ENCODE assay signal across 27 cellular contexts in the genomic region with DNA sequence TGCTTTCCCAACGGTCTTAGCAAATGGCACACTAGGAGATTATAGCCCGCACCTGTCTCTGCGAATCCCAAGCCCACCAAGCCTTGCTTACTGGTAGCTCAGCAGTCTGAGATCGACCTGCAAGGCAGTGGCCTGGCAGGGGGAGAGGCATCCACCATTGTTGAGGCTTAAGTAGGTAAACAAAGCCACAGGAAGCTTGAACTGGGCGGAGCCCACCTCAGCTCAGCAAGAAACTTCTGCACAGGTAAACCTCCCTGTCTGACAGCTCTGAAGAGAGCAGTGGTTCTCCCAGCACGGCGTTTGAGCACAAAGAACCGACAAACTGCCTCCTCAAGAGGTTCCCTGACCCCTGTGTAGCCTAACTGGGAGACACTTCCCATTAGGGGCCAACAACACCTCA.
"Had no signal": no experiment of that assay in that cellular context is flagged by ENCODE, and none has a peak within 500 bp of the region (broad histone marks: within the 10 kb centered on the region; RNA-seq: fewer than 3 reads in every experiment).

No MANE protein-coding gene starts in this region.

- H3K4me3 ChIP-seq: esophagus squamous epithelium, heart right ventricle, lower lobe of right lung, pancreas, prostate gland, right atrium auricular region, stomach, thyroid gland, vagina had no signal

- H3K27me3 Mint-ChIP-seq: effector memory CD8-positive, alpha-beta T cell had no signal

- H3K4me1 ChIP-seq: esophagus squamous epithelium, heart right ventricle, lower lobe of right lung, pancreas, prostate gland, right atrium auricular region, stomach, thyroid gland, vagina had no signal

- H3K27ac ChIP-seq: esophagus squamous epithelium, heart right ventricle, lower lobe of right lung, neutrophil, pancreas, prostate gland, right atrium auricular region, stomach, thyroid gland, vagina had no signal

- H3K9me3 ChIP-seq: esophagus squamous epithelium, lower lobe of right lung, neutrophil, pancreas, prostate gland, right atrium auricular region, stomach, thyroid gland, vagina had no signal

- H3K27me3 ChIP-seq: esophagus squamous epithelium, heart right ventricle, neutrophil, pancreas, right atrium auricular region, stomach, thyroid gland, vagina had no signal

- H3K36me3 Mint-ChIP-seq: natural killer cell had no signal

- H3K9me3 Mint-ChIP-seq: effector memory CD8-positive, alpha-beta T cell; immature natural killer cell; natural killer cell; stimulated activated effector memory CD8-positive, alpha-beta T cell treated with anti-CD3 and anti-CD28 coated beads, Interleukin-12 subunit alpha, Interleukin-12 subunit beta, amount 100 ng/mL, for 72 hours had no signal

- H3K36me3 ChIP-seq: esophagus squamous epithelium, heart right ventricle, lower lobe of right lung, neutrophil, pancreas, prostate gland, right atrium auricular region, stomach, thyroid gland, vagina had no signal

- DNase-seq: cortex of kidney; effector memory CD8-positive, alpha-beta T cell; erythroblast; esophagus squamous epithelium; foreskin melanocyte; glutamatergic neuron; heart right ventricle; hippocampal formation; immature natural killer cell; islet precursor cell; kidney glomerular epithelial cell; left ventricle myocardium superior; lower lobe of right lung; natural killer cell; pancreas; stimulated activated CD4-positive, alpha-beta T cell treated with anti-CD3 and anti-CD28 coated beads, Interleukin-2, amount 100 ng/mL, for 24 hours; stimulated activated CD4-positive, alpha-beta T cell treated with anti-CD3 and anti-CD28 coated beads, Interleukin-4, amount 100 ng/mL, for 24 hours; stimulated activated naive CD4-positive, alpha-beta T cell treated with Interleukin-2 at 50 U/mL for 16 hours; stomach; thyroid gland; trophoblast cell had no signal

- H3K4me3 Mint-ChIP-seq: natural killer cell; stimulated activated effector memory CD8-positive, alpha-beta T cell treated with anti-CD3 and anti-CD28 coated beads, Interleukin-12 subunit alpha, Interleukin-12 subunit beta, amount 100 ng/mL, for 72 hours had no signal

- FAIRE-seq: endometrium, pancreas had no signal

- H3K27ac Mint-ChIP-seq: stimulated activated effector memory CD8-positive, alpha-beta T cell treated with anti-CD3 and anti-CD28 coated beads, Interleukin-12 subunit alpha, Interleukin-12 subunit beta, amount 100 ng/mL, for 72 hours had no signal
